In genomic region chr9:39463696-39464095, GRCh38 we compare ENCODE assay signal across 8 cellular contexts.
DNase-seq lines count a peak whose midpoint lies in the region; ATAC-seq, FAIRE-seq and TF ChIP-seq lines count a peak whose summit lies in the region.
"Not testable (repeated sequence)": the region's sequence is repeated elsewhere in the genome, so short reads cannot be mapped to it uniquely, and the experiment has no call there.

No MANE protein-coding gene starts in this region.

- not testable (repeated sequence) for H3K79me2 ChIP-seq in hepatocyte

- peak overlapping the region; percentile 76 for H2AFZ ChIP-seq in hepatocyte

- peak overlapping the region; percentile 50 for H3K4me3 Mint-ChIP-seq in T-helper 1 cell treated with Interleukin-12 subunit alpha and Interleukin-12 subunit beta and Interleukin-4 antibody, amounts not matched to agents 30 μg/mL and 1 μg/mL, for 36 hours

- not testable (repeated sequence) for H3K36me3 Mint-ChIP-seq in T-helper 1 cell treated with Interleukin-12 subunit alpha and Interleukin-12 subunit beta and Interleukin-4 antibody, amounts not matched to agents 30 μg/mL and 1 μg/mL, for 36 hours (ENCODE audit: low read depth)

- H3K4me2 ChIP-seq in hepatocyte = peak overlapping the region; percentile 86

- not testable (repeated sequence) for H3K27me3 ChIP-seq in H7 (ENCODE audit: control insufficient read depth, insufficient read depth, low read length); HL-60 (ENCODE audit: insufficient read depth, poor library complexity, severe bottlenecking); bronchial epithelial cell (ENCODE audit: control insufficient read depth, insufficient read depth, low read length); hepatocyte; neutrophil; upper lobe of right lung

- ATAC-seq in GM18502 (IDR thresholded peaks at IDR 0.05; ENCODE audit: poor library complexity, unreplicated experiment) (peak; percentile 44), upper lobe of right lung (peak; percentile 6)

- H3K27me3 Mint-ChIP-seq in T-helper 1 cell treated with Interleukin-12 subunit alpha and Interleukin-12 subunit beta and Interleukin-4 antibody, amounts not matched to agents 30 μg/mL and 1 μg/mL, for 36 hours (ENCODE audit: low read depth) = not testable (repeated sequence)

- not testable (repeated sequence) for FAIRE-seq in bronchial epithelial cell (lab: Jason Lieb, UNC)

- H3K27ac ChIP-seq in HL-60 (replicated peaks) (peak overlapping the region; percentile 28), neutrophil (peak overlapping the region; percentile 78)
- H3K27ac ChIP-seq in hepatocyte, upper lobe of right lung: not testable (repeated sequence)

- not testable (repeated sequence) for H3K9me3 ChIP-seq in hepatocyte (ENCODE audit: low read depth); neutrophil; upper lobe of right lung

- H3K4me3 ChIP-seq in H7 (ENCODE audit: insufficient read depth, low read depth, low read length) = peak overlapping the region; percentile 37
- H3K4me3 ChIP-seq in HL-60 (replicated peaks; ENCODE audit: insufficient read depth, low read length) = peak overlapping the region; percentile 41
- peak overlapping the region; percentile 39 for H3K4me3 ChIP-seq in bronchial epithelial cell (ENCODE audit: low read depth, low read length)
- not testable (repeated sequence) for H3K4me3 ChIP-seq in hepatocyte
- peak overlapping the region; percentile 53 to 59 for H3K4me3 ChIP-seq in neutrophil (ENCODE audit: low read depth in 1 of 2, low read length in 1 of 2)
- peak overlapping the region; percentile 52 for H3K4me3 ChIP-seq in upper lobe of right lung

- H3K27ac Mint-ChIP-seq in T-helper 1 cell treated with Interleukin-12 subunit alpha and Interleukin-12 subunit beta and Interleukin-4 antibody, amounts not matched to agents 30 μg/mL and 1 μg/mL, for 36 hours = not testable (repeated sequence)

- not testable (repeated sequence) for H4K20me1 ChIP-seq in hepatocyte (ENCODE audit: insufficient read depth, poor library complexity, severe bottlenecking)

- H3K4me1 ChIP-seq in hepatocyte (ENCODE audit: insufficient read depth); neutrophil (ENCODE audit: control insufficient read depth in 1 of 2, insufficient read depth in 1 of 2, low read depth in 1 of 2, low read length in 1 of 2); upper lobe of right lung: not testable (repeated sequence)

- not testable (repeated sequence) for H3K4me1 Mint-ChIP-seq in T-helper 1 cell treated with Interleukin-12 subunit alpha and Interleukin-12 subunit beta and Interleukin-4 antibody, amounts not matched to agents 30 μg/mL and 1 μg/mL, for 36 hours (ENCODE audit: low read depth)

- 5% methylated on average over 5 of the region's 8 CpGs for WGBS in hepatocyte (ENCODE audit: low lambda C conversion rate, missing lambda C conversion rate)

- intact Hi-C loops in upper lobe of right lung (cut with DNase I) = not testable (repeated sequence)

- not testable (repeated sequence) for H3K36me3 ChIP-seq in H7 (replicated peaks; ENCODE audit: control insufficient read depth, insufficient read depth, low read length); bronchial epithelial cell (ENCODE audit: control insufficient read depth, insufficient read depth, low read length); hepatocyte (replicated peaks; ENCODE audit: insufficient read depth, low read depth); neutrophil; upper lobe of right lung

- H3K9me3 Mint-ChIP-seq in T-helper 1 cell treated with Interleukin-12 subunit alpha and Interleukin-12 subunit beta and Interleukin-4 antibody, amounts not matched to agents 30 μg/mL and 1 μg/mL, for 36 hours = not testable (repeated sequence)

- TF ChIP-seq CTCF in HL-60 (IDR thresholded peaks at IDR 0.05; ENCODE audit: insufficient read depth, low read length); bronchial epithelial cell (IDR thresholded peaks at IDR 0.05; ENCODE audit: insufficient read depth, low read length, severe bottlenecking); hepatocyte (IDR thresholded peaks at IDR 0.05; ENCODE audit: poor library complexity); neutrophil (IDR thresholded peaks at IDR 0.05); upper lobe of right lung (IDR thresholded peaks at IDR 0.05): not testable (repeated sequence)

- DNase-seq in H7 = peak; percentile 3
- DNase-seq in HL-60 (ENCODE audit: low read depth in 1 of 2, low spot score in 1 of 2); hepatocyte (ENCODE audit: low spot score); upper lobe of right lung: not testable (repeated sequence)
- peak; percentile 66 for DNase-seq in bronchial epithelial cell (ENCODE audit: low read depth)

- H3K9me2 ChIP-seq in hepatocyte (replicated peaks; ENCODE audit: insufficient read depth) = not testable (repeated sequence)
